ENCODE assay signal across 1 cellular context in genomic region chr6:39303425-39304153, GRCh38.
TF ChIP-seq lines count a peak whose summit lies in the region.

No MANE protein-coding gene starts in this region.

TF ChIP-seq in H1, 55 proteins besides CTCF, POLR2A, EP300 and RAD21:
- TF ChIP-seq GABPA (IDR thresholded peaks at IDR 0.05; ENCODE audit: borderline replicate concordance, insufficient read depth, low read length), result no peak
- no peak for TF ChIP-seq BACH1 (IDR thresholded peaks at IDR 0.05; ENCODE audit: low read length)
- TF ChIP-seq MAFK (IDR thresholded peaks at IDR 0.05; ENCODE audit: low read depth, low read length), result no peak
- TF ChIP-seq HDAC6 (IDR thresholded peaks at IDR 0.05; ENCODE audit: low read depth, low read length), result no peak
- TF ChIP-seq CHD2 (IDR thresholded peaks at IDR 0.05; ENCODE audit: low read length), result no peak
- no peak for TF ChIP-seq HDAC2 (IDR thresholded peaks at IDR 0.05; ENCODE audit: borderline replicate concordance in 1 of 2, low read depth in 2 of 2, low read length in 2 of 2)
- TF ChIP-seq JUN (IDR thresholded peaks at IDR 0.05; ENCODE audit: low read depth, low read length), result no peak
- TF ChIP-seq ASH2L (IDR thresholded peaks at IDR 0.05; ENCODE audit: low read length), result no peak
- no peak for TF ChIP-seq SIX5 (IDR thresholded peaks at IDR 0.05; ENCODE audit: low read depth, low read length)
